In genomic region chr12:102479984-102480383, GRCh38 we compare ENCODE assay signal across 14 cellular contexts. TPM values are rescaled to one million over a fixed set of nuclear protein-coding genes. Genes with fewer than 3 reads are reported as not detected.
DNase-seq lines count a peak whose midpoint lies in the region; ATAC-seq, FAIRE-seq and TF ChIP-seq lines count a peak whose summit lies in the region.
"Had no signal": no experiment of that assay in that cellular context is flagged by ENCODE, and none has a peak within 500 bp of the region (broad histone marks: within the 10 kb centered on the region; RNA-seq: fewer than 3 reads in every experiment).

No MANE protein-coding gene starts in this region.

- TF ChIP-seq POLR2A in esophagus squamous epithelium (IDR thresholded peaks at IDR 0.05) (no peak), ovary (IDR thresholded peaks at IDR 0.05) (no peak), uterus (IDR thresholded peaks at IDR 0.05) (no peak)

- 37 to 54% methylated on average over 4 of the region's 4 CpGs for WGBS in esophagus squamous epithelium, 2 donors
- WGBS in ovary, 3 donors, result 3 to 6% (median 5%) methylated on average over 4 of the region's 4 CpGs
- 55 to 64% methylated on average over 4 of the region's 4 CpGs for WGBS in pancreas, 2 donors

- DNase-seq in left ventricle myocardium inferior (no peak), Right ventricle myocardium inferior (ENCODE audit: missing footprints) (no peak), esophagus squamous epithelium (lab: John Stamatoyannopoulos, UW) (no peak), ovary (no peak), uterus (no peak), iPS-NIHi11 (ENCODE audit: low spot score) (no peak), cerebellar cortex (ENCODE audit: low spot score) (no peak), pancreas (no peak)
- DNase-seq: cortex of kidney; NCI-H1417; NCI-H226; stimulated activated CD4-positive, alpha-beta T cell treated with anti-CD3 and anti-CD28 coated beads, Interleukin-15, amount 100 ng/mL, for 24 hours; T-cell had no signal

- intact Hi-C loops in left ventricle myocardium inferior (cut with micrococcal nuclease), result loop anchor here (10.0 kb wide), 1 partner anchor 305 kb away; no protein-coding TSS in a partner anchor
- intact Hi-C loops in Right ventricle myocardium inferior (cut with DNase I), result loop anchor here (5.0 kb wide), 1 partner anchor 543 kb away; no protein-coding TSS in a partner anchor
- intact Hi-C loops in esophagus squamous epithelium (cut with DNase I), result no loop called here
- intact Hi-C loops in ovary (cut with DNase I), result loop anchor here (5.0 to 10.0 kb wide), 4 partner anchors 287 to 545 kb away; no protein-coding TSS in a partner anchor
- intact Hi-C loops in uterus (cut with DNase I; ENCODE audit: low total_unique reads), result no loop called here
- intact Hi-C loops in pancreas (cut with DNase I), result loop anchor here in 1 of 3 donors (10.0 kb wide), 1 partner anchor 315 kb away; no protein-coding TSS in a partner anchor

- H3K27ac ChIP-seq in left ventricle myocardium inferior (replicated peaks), result peak overlapping the region; percentile 29
- H3K27ac ChIP-seq in esophagus squamous epithelium, result peak overlapping the region in 2 of 4 donors; percentile 42 to 51
- no peak overlapping the region for H3K27ac ChIP-seq in ovary
- H3K27ac ChIP-seq in uterus, result peak overlapping the region; percentile 67 to 80
- H3K27ac ChIP-seq in pancreas, result no peak overlapping the region

- H3K9me3 ChIP-seq in left ventricle myocardium inferior (replicated peaks) (peaks cover 7% of the 10 kb centered on the region), esophagus squamous epithelium (no peaks in the 10 kb centered on the region), ovary (no peaks in the 10 kb centered on the region), uterus (no peaks in the 10 kb centered on the region), pancreas (no peaks in the 10 kb centered on the region)

- TF ChIP-seq EP300 in ovary (IDR thresholded peaks at IDR 0.05), result no peak

- no peaks in the 10 kb centered on the region for H3K36me3 ChIP-seq in left ventricle myocardium inferior
- H3K36me3 ChIP-seq in esophagus squamous epithelium, result no peaks in the 10 kb centered on the region
- no peaks in the 10 kb centered on the region for H3K36me3 ChIP-seq in ovary
- H3K36me3 ChIP-seq in uterus, result no peaks in the 10 kb centered on the region
- H3K36me3 ChIP-seq in pancreas, result no peaks in the 10 kb centered on the region

- ATAC-seq in Right ventricle myocardium inferior (no peak), pancreas (no peak)
- ATAC-seq: T-cell, WTC11 had no signal

- peaks cover 31% of the 10 kb centered on the region for H3K4me1 ChIP-seq in left ventricle myocardium inferior
- H3K4me1 ChIP-seq in esophagus squamous epithelium, result peaks cover 4 to 53% (median 4%) of the 10 kb centered on the region in 3 donors
- peaks cover 4% of the 10 kb centered on the region for H3K4me1 ChIP-seq in ovary (ENCODE audit: insufficient read depth)
- H3K4me1 ChIP-seq in uterus, result no peaks in the 10 kb centered on the region
- H3K4me1 ChIP-seq in pancreas, result no peaks in the 10 kb centered on the region

- H3K27me3 ChIP-seq in left ventricle myocardium inferior (ENCODE audit: low read depth) (no peaks in the 10 kb centered on the region), esophagus squamous epithelium (no peaks in the 10 kb centered on the region), ovary (no peaks in the 10 kb centered on the region), uterus (no peaks in the 10 kb centered on the region), pancreas (no peaks in the 10 kb centered on the region)

- FAIRE-seq in pancreas (lab: Jason Lieb, UNC), result no peak

- peak overlapping the region; percentile 57 for H3K4me3 ChIP-seq in left ventricle myocardium inferior
- peak overlapping the region in 3 of 4 donors; percentile 23 to 53 (median 31) for H3K4me3 ChIP-seq in esophagus squamous epithelium
- H3K4me3 ChIP-seq in ovary, result peak overlapping the region; percentile 37
- H3K4me3 ChIP-seq in uterus, result peak overlapping the region; percentile 23 to 24
- no peak overlapping the region for H3K4me3 ChIP-seq in pancreas

- TF ChIP-seq CTCF in left ventricle myocardium inferior (IDR thresholded peaks at IDR 0.05; ENCODE audit: borderline replicate concordance) (no peak), esophagus squamous epithelium (IDR thresholded peaks at IDR 0.05) (no peak), ovary (IDR thresholded peaks at IDR 0.05) (no peak), uterus (IDR thresholded peaks at IDR 0.05) (no peak), pancreas (IDR thresholded peaks at IDR 0.05) (no peak)

RNA-seq across cellular contexts. Expression of gene IGF1, which starts 0.4 kb away (rescaled TPM):
- total RNA-seq in left ventricle myocardium inferior, result 5.8 TPM
- 10.9 TPM for total RNA-seq in Right ventricle myocardium inferior
- total RNA-seq in esophagus squamous epithelium, result 10 to 100 TPM in 1 of 4 donors, 1 to 10 TPM in 2, under 1 TPM in 1; 0.23 to 36.3 (median 5.6) TPM
- 10 to 100 TPM in 2 of 7 donors, 1 to 10 TPM in 5; 1.4 to 44.4 (median 9.3) TPM for total RNA-seq in ovary
- polyA plus RNA-seq in ovary, result 10 to 100 TPM in 1 of 2 donors, 1 to 10 TPM in 1; 6.8 to 21.7 TPM
- 100 to 1,000 TPM in 1 of 4 donors, 10 to 100 TPM in 2, 1 to 10 TPM in 1; 3.6 to 161 (median 33.9) TPM for total RNA-seq in uterus
- total RNA-seq in pancreas, result 10 to 100 TPM in 3 of 6 donors, 1 to 10 TPM in 3; 1.5 to 23.8 (median 8.5) TPM
- polyA plus RNA-seq in pancreas, result 1 to 10 TPM; 2.4 to 6.8 TPM
- total RNA-seq: WTC11 had no signal

Comparison
In these comparisons a context has a peak if more than half of its experiments do, and no peak if none do; other contexts are left out.
1. H3K27ac ChIP-seq: peak in left ventricle myocardium inferior (single experiment) and uterus (2 of 2); none in ovary (0 of 2) and pancreas (0 of 4).
2. H3K4me3 ChIP-seq: peak in left ventricle myocardium inferior (single experiment), esophagus squamous epithelium (3 of 4), ovary (single experiment) and uterus (2 of 2); none in pancreas (0 of 4).
3. intact Hi-C loops: an anchor here in left ventricle myocardium inferior (10.0 kb wide), Right ventricle myocardium inferior (5.0 kb wide) and ovary (5.0 to 10.0 kb wide); none called in esophagus squamous epithelium and uterus.